1 cellular context compared by ENCODE assay signal in the genomic region with DNA sequence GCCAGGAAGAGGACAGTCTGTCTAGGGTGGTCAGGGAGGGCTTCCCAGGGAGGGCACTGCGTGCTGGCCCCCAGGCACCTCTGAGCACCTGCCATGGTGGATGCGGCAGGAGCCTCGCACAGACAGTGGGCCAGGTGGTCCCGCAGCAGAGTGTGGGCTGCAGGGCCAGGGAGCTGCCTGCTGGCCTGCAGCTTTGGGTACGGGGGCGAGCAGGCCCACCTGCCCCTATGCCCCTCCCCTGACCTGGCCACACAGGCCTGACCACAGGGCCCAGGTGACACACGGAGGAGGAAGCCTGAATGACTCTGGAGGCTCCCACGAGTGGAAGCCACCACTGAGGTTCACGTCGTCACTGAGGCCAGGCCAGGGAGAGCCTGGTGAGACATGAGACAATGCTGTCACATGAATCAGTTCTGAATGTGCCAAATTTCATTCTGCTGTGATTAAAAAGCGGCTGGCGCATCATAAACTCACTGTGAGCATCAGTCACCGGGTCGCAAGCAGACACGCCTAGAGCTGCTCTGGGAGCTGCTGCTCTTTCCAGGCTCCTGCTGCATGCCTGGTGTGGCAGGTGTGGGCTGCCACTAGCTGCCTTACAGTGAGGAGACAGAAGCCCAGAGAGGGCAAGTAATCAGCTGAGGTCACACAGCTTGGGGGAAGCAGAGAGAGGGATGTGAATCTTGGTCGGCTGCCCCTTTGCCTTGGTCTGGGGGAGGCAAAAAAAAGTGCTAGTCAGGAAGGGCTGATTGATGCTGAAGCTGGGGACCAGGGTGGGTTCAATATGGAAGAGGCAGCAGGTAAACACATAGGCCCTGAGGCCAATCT.
TF ChIP-seq lines count a peak whose summit lies in the region.

No MANE protein-coding gene starts in this region.

TF ChIP-seq in GM12878, 131 proteins besides CTCF, POLR2A, EP300 and RAD21:
- TF ChIP-seq RBBP5 (conservative IDR thresholded peaks at IDR 0.05) (no peak), BMI1 (IDR thresholded peaks at IDR 0.05; ENCODE audit: borderline replicate concordance) (no peak), TAF1 (IDR thresholded peaks at IDR 0.05; ENCODE audit: borderline replicate concordance, low read depth, low read length) (no peak), FOXM1 (IDR thresholded peaks at IDR 0.05; ENCODE audit: low read depth, low read length) (no peak), POLR2AphosphoS2 (IDR thresholded peaks at IDR 0.05; ENCODE audit: low read depth, low read length) (no peak), ZNF384 (IDR thresholded peaks at IDR 0.05; ENCODE audit: borderline replicate concordance, low read depth, low read length) (no peak), SMARCA5 (IDR thresholded peaks at IDR 0.05) (peak; percentile 27; the same call in 1 of the 2 replicates), MYB (IDR thresholded peaks at IDR 0.05; ENCODE audit: borderline replicate concordance, low read depth, low read length) (no peak)
